Comparison of ENCODE assay signal across 7 cellular contexts in genomic region chr19:42081584-42082258, GRCh38. TPM values are rescaled to one million over a fixed set of nuclear protein-coding genes. Genes with fewer than 3 reads are reported as not detected.
DNase-seq lines count a peak whose midpoint lies in the region; ATAC-seq, FAIRE-seq and TF ChIP-seq lines count a peak whose summit lies in the region.

No MANE protein-coding gene starts in this region.

- DNase-seq in EH (ENCODE audit: low read depth) (peak; percentile 66), HTR-8/SVneo (ENCODE audit: insufficient read length, low spot score) (peak; percentile 50), heart left ventricle (no peak), NCI-H1417 treated with DMSO at 0.1 percent for 48 hours (lab: John Stamatoyannopoulos, UW) (no peak)

- intact Hi-C loops in heart left ventricle (cut with DNase I): no loop called here

- no peaks in the 10 kb centered on the region for H3K27me3 ChIP-seq in heart left ventricle

- H3K36me3 ChIP-seq in heart left ventricle: peaks cover 2 to 58% (median 41%) of the 10 kb centered on the region in 9 donors

- TF ChIP-seq POLR2A in heart left ventricle (IDR thresholded peaks at IDR 0.05): no peak

- peak; percentile 28 for FAIRE-seq in HTR-8/SVneo (lab: Jason Lieb, UNC)

- peak; percentile 82 for TF ChIP-seq CTCF in VCaP (conservative IDR thresholded peaks at IDR 0.05)
- TF ChIP-seq CTCF in heart left ventricle (IDR thresholded peaks at IDR 0.05): peak in 9 of 12 donors; percentile 24 to 46 (median 35)

- 63 to 80% (median 75%) methylated on average over 2 of the region's 2 CpGs for WGBS in heart left ventricle, 4 donors

- H3K9me3 ChIP-seq in heart left ventricle: no peaks in the 10 kb centered on the region

- H3K4me1 ChIP-seq in heart left ventricle: peaks cover 0 to 17% (median 12%) of the 10 kb centered on the region in 12 donors

- H3K27ac ChIP-seq in VCaP: no peak overlapping the region
- H3K27ac ChIP-seq in heart left ventricle: no peak overlapping the region

- ATAC-seq in heart left ventricle (peak in 3 of 4 donors; percentile 14 to 44 (median 21)), HG02840 (IDR thresholded peaks at IDR 0.05; ENCODE audit: low FRiP score, unreplicated experiment) (no peak), HG02885 (IDR thresholded peaks at IDR 0.05; ENCODE audit: poor library complexity, unreplicated experiment) (no peak)

- H3K4me3 ChIP-seq in heart left ventricle: no peak overlapping the region

RNA-seq across cellular contexts. Expression of gene ZNF574, which starts 5.8 kb away (rescaled TPM):
- total RNA-seq in heart left ventricle: 10 to 100 TPM in 3 of 9 donors, 1 to 10 TPM in 6; 6.3 to 17.7 (median 8.8) TPM
- 1 to 10 TPM; 5.1 to 6.9 TPM for polyA plus RNA-seq in heart left ventricle

RNA-seq across cellular contexts. Expression of gene GRIK5, which starts 11.7 kb away (rescaled TPM):
- total RNA-seq in heart left ventricle: 1 to 10 TPM; 1.4 to 9.0 (median 3.6) TPM
- polyA plus RNA-seq in heart left ventricle: under 1 TPM; 0.28 to 0.72 TPM

RNA-seq across cellular contexts. Expression of gene POU2F2, which starts 50.5 kb away (rescaled TPM):
- total RNA-seq in heart left ventricle: 10 to 100 TPM in 1 of 9 donors, 1 to 10 TPM in 1, under 1 TPM in 7; 0.16 to 10.1 (median 0.50) TPM
- polyA plus RNA-seq in heart left ventricle: under 1 TPM; 0.61 to 0.69 TPM

Comparison
In these comparisons a context has a peak if more than half of its experiments do, and no peak if none do; other contexts are left out.
1. DNase-seq: peak in EH (single experiment) and HTR-8/SVneo (single experiment); none in heart left ventricle (0 of 5) and NCI-H1417 treated with DMSO at 0.1 percent for 48 hours (single experiment).
2. ATAC-seq: peak in heart left ventricle (3 of 4); none in HG02840 (single experiment) and HG02885 (single experiment).